Comparison of ENCODE assay signal across 1 cellular context in the genomic region with DNA sequence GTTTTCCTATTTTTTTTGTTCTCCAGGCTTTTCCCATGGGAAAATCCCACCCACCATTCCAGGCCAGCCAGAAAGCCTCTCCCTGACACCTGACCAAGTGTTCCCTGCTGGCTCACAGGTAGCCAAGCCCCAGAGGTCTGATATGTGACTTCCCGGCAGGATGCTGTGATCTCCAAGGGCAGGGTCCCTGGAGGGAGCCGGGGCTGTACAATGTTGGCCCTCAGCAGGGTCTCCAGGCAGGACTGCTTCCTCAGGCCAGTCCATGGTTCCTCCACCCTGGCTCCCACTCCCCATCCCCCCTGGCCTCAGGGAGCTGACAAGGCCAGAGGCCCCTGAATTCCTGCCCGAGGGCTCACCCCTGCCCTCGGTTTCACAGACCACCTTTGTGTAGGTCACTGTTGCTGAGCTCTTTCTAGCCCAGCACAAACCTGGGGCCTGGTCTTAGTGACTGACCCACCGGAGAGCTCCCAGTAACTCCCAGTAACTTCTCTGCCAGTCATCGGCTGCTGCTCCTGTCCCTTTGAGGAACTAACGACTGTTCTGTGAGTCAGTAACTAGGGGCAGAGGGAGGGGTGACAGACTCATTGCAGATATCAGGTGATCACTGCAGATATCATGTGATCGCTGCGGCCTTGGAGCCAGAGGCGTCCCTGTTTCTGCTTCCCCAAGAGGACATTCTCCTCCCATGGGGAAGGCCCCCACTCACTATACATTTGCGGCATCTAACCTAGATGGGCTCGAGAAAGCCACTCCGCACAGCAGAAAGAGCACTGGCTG.
TF ChIP-seq lines count a peak whose summit lies in the region.

No MANE protein-coding gene starts in this region.

TF ChIP-seq in HepG2, 621 proteins besides CTCF, POLR2A, EP300 and RAD21 (continued from another document and continues in another):
- TF ChIP-seq, protein P1, sequence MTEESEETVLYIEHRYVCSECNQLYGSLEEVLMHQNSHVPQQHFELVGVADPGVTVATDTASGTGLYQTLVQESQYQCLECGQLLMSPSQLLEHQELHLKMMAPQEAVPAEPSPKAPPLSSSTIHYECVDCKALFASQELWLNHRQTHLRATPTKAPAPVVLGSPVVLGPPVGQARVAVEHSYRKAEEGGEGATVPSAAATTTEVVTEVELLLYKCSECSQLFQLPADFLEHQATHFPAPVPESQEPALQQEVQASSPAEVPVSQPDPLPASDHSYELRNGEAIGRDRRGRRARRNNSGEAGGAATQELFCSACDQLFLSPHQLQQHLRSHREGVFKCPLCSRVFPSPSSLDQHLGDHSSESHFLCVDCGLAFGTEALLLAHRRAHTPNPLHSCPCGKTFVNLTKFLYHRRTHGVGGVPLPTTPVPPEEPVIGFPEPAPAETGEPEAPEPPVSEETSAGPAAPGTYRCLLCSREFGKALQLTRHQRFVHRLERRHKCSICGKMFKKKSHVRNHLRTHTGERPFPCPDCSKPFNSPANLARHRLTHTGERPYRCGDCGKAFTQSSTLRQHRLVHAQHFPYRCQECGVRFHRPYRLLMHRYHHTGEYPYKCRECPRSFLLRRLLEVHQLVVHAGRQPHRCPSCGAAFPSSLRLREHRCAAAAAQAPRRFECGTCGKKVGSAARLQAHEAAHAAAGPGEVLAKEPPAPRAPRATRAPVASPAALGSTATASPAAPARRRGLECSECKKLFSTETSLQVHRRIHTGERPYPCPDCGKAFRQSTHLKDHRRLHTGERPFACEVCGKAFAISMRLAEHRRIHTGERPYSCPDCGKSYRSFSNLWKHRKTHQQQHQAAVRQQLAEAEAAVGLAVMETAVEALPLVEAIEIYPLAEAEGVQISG (CRISPR knock-in tag; IDR thresholded peaks at IDR 0.05), result no peak; the same call in 1 of the 2 replicates
- TF ChIP-seq ZNF350 (CRISPR knock-in tag; IDR thresholded peaks at IDR 0.05; ENCODE audit: borderline replicate concordance, low read depth), result peak; percentile 15; the same call in 1 of the 2 replicates
- TF ChIP-seq, protein P2, sequence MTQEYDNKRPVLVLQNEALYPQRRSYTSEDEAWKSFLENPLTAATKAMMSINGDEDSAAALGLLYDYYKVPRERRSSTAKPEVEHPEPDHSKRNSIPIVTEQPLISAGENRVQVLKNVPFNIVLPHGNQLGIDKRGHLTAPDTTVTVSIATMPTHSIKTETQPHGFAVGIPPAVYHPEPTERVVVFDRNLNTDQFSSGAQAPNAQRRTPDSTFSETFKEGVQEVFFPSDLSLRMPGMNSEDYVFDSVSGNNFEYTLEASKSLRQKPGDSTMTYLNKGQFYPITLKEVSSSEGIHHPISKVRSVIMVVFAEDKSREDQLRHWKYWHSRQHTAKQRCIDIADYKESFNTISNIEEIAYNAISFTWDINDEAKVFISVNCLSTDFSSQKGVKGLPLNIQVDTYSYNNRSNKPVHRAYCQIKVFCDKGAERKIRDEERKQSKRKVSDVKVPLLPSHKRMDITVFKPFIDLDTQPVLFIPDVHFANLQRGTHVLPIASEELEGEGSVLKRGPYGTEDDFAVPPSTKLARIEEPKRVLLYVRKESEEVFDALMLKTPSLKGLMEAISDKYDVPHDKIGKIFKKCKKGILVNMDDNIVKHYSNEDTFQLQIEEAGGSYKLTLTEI (CRISPR knock-in tag; conservative IDR thresholded peaks at IDR 0.05), result no peak
- TF ChIP-seq, protein P3, sequence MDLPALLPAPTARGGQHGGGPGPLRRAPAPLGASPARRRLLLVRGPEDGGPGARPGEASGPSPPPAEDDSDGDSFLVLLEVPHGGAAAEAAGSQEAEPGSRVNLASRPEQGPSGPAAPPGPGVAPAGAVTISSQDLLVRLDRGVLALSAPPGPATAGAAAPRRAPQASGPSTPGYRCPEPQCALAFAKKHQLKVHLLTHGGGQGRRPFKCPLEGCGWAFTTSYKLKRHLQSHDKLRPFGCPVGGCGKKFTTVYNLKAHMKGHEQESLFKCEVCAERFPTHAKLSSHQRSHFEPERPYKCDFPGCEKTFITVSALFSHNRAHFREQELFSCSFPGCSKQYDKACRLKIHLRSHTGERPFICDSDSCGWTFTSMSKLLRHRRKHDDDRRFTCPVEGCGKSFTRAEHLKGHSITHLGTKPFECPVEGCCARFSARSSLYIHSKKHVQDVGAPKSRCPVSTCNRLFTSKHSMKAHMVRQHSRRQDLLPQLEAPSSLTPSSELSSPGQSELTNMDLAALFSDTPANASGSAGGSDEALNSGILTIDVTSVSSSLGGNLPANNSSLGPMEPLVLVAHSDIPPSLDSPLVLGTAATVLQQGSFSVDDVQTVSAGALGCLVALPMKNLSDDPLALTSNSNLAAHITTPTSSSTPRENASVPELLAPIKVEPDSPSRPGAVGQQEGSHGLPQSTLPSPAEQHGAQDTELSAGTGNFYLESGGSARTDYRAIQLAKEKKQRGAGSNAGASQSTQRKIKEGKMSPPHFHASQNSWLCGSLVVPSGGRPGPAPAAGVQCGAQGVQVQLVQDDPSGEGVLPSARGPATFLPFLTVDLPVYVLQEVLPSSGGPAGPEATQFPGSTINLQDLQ (CRISPR knock-in tag; IDR thresholded peaks at IDR 0.05), result no peak
- TF ChIP-seq ZKSCAN8 (CRISPR knock-in tag; IDR thresholded peaks at IDR 0.05; ENCODE audit: borderline replicate concordance), result 0 out of 2 replicates have a peak, but pooled peaks have one; percentile 16
- TF ChIP-seq, protein P4, sequence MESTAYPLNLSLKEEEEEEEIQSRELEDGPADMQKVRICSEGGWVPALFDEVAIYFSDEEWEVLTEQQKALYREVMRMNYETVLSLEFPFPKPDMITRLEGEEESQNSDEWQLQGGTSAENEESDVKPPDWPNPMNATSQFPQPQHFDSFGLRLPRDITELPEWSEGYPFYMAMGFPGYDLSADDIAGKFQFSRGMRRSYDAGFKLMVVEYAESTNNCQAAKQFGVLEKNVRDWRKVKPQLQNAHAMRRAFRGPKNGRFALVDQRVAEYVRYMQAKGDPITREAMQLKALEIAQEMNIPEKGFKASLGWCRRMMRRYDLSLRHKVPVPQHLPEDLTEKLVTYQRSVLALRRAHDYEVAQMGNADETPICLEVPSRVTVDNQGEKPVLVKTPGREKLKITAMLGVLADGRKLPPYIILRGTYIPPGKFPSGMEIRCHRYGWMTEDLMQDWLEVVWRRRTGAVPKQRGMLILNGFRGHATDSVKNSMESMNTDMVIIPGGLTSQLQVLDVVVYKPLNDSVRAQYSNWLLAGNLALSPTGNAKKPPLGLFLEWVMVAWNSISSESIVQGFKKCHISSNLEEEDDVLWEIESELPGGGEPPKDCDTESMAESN (CRISPR knock-in tag; conservative IDR thresholded peaks at IDR 0.05), result no peak
- TF ChIP-seq, protein P5, sequence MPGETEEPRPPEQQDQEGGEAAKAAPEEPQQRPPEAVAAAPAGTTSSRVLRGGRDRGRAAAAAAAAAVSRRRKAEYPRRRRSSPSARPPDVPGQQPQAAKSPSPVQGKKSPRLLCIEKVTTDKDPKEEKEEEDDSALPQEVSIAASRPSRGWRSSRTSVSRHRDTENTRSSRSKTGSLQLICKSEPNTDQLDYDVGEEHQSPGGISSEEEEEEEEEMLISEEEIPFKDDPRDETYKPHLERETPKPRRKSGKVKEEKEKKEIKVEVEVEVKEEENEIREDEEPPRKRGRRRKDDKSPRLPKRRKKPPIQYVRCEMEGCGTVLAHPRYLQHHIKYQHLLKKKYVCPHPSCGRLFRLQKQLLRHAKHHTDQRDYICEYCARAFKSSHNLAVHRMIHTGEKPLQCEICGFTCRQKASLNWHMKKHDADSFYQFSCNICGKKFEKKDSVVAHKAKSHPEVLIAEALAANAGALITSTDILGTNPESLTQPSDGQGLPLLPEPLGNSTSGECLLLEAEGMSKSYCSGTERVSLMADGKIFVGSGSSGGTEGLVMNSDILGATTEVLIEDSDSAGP (CRISPR knock-in tag; IDR thresholded peaks at IDR 0.05; ENCODE audit: borderline replicate concordance), result peak; percentile 81
- TF ChIP-seq ZNF260 (CRISPR knock-in tag; IDR thresholded peaks at IDR 0.05; ENCODE audit: borderline replicate concordance, low read depth), result no peak
- TF ChIP-seq ZSCAN31 (CRISPR knock-in tag; IDR thresholded peaks at IDR 0.05; ENCODE audit: low read depth), result no peak
- TF ChIP-seq DMAP1 (CRISPR knock-in tag; IDR thresholded peaks at IDR 0.05), result no peak
- TF ChIP-seq ELF3 (CRISPR knock-in tag; IDR thresholded peaks at IDR 0.05), result peak; percentile 93
- TF ChIP-seq, protein P6, sequence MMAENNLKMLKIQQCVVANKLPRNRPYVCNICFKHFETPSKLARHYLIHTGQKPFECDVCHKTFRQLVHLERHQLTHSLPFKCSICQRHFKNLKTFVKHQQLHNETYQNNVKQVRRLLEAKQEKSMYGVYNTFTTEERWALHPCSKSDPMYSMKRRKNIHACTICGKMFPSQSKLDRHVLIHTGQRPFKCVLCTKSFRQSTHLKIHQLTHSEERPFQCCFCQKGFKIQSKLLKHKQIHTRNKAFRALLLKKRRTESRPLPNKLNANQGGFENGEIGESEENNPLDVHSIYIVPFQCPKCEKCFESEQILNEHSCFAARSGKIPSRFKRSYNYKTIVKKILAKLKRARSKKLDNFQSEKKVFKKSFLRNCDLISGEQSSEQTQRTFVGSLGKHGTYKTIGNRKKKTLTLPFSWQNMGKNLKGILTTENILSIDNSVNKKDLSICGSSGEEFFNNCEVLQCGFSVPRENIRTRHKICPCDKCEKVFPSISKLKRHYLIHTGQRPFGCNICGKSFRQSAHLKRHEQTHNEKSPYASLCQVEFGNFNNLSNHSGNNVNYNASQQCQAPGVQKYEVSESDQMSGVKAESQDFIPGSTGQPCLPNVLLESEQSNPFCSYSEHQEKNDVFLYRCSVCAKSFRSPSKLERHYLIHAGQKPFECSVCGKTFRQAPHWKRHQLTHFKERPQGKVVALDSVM (CRISPR knock-in tag; IDR thresholded peaks at IDR 0.05), result no peak
- no peak for TF ChIP-seq REL (CRISPR knock-in tag; conservative IDR thresholded peaks at IDR 0.05)
- TF ChIP-seq ELF4 (CRISPR knock-in tag; IDR thresholded peaks at IDR 0.05; ENCODE audit: borderline replicate concordance), result no peak
- TF ChIP-seq, protein P7, sequence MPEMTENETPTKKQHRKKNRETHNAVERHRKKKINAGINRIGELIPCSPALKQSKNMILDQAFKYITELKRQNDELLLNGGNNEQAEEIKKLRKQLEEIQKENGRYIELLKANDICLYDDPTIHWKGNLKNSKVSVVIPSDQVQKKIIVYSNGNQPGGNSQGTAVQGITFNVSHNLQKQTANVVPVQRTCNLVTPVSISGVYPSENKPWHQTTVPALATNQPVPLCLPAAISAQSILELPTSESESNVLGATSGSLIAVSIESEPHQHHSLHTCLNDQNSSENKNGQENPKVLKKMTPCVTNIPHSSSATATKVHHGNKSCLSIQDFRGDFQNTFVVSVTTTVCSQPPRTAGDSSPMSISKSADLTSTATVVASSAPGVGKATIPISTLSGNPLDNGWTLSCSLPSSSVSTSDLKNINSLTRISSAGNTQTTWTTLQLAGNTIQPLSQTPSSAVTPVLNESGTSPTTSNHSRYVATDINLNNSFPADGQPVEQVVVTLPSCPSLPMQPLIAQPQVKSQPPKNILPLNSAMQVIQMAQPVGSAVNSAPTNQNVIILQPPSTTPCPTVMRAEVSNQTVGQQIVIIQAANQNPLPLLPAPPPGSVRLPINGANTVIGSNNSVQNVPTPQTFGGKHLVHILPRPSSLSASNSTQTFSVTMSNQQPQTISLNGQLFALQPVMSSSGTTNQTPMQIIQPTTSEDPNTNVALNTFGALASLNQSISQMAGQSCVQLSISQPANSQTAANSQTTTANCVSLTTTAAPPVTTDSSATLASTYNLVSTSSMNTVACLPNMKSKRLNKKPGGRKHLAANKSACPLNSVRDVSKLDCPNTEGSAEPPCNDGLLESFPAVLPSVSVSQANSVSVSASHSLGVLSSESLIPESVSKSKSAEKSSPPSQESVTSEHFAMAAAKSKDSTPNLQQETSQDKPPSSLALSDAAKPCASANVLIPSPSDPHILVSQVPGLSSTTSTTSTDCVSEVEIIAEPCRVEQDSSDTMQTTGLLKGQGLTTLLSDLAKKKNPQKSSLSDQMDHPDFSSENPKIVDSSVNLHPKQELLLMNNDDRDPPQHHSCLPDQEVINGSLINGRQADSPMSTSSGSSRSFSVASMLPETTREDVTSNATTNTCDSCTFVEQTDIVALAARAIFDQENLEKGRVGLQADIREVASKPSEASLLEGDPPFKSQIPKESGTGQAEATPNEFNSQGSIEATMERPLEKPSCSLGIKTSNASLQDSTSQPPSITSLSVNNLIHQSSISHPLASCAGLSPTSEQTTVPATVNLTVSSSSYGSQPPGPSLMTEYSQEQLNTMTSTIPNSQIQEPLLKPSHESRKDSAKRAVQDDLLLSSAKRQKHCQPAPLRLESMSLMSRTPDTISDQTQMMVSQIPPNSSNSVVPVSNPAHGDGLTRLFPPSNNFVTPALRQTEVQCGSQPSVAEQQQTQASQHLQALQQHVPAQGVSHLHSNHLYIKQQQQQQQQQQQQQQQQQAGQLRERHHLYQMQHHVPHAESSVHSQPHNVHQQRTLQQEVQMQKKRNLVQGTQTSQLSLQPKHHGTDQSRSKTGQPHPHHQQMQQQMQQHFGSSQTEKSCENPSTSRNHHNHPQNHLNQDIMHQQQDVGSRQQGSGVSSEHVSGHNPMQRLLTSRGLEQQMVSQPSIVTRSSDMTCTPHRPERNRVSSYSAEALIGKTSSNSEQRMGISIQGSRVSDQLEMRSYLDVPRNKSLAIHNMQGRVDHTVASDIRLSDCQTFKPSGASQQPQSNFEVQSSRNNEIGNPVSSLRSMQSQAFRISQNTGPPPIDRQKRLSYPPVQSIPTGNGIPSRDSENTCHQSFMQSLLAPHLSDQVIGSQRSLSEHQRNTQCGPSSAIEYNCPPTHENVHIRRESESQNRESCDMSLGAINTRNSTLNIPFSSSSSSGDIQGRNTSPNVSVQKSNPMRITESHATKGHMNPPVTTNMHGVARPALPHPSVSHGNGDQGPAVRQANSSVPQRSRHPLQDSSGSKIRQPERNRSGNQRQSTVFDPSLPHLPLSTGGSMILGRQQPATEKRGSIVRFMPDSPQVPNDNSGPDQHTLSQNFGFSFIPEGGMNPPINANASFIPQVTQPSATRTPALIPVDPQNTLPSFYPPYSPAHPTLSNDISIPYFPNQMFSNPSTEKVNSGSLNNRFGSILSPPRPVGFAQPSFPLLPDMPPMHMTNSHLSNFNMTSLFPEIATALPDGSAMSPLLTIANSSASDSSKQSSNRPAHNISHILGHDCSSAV (CRISPR knock-in tag; IDR thresholded peaks at IDR 0.05; ENCODE audit: borderline replicate concordance), result no peak
- TF ChIP-seq KLF9 (CRISPR knock-in tag; IDR thresholded peaks at IDR 0.05; ENCODE audit: low read depth), result no peak
- TF ChIP-seq SMARCC2 (IDR thresholded peaks at IDR 0.05), result no peak
